11 cellular contexts compared by ENCODE assay signal in the genomic region with DNA sequence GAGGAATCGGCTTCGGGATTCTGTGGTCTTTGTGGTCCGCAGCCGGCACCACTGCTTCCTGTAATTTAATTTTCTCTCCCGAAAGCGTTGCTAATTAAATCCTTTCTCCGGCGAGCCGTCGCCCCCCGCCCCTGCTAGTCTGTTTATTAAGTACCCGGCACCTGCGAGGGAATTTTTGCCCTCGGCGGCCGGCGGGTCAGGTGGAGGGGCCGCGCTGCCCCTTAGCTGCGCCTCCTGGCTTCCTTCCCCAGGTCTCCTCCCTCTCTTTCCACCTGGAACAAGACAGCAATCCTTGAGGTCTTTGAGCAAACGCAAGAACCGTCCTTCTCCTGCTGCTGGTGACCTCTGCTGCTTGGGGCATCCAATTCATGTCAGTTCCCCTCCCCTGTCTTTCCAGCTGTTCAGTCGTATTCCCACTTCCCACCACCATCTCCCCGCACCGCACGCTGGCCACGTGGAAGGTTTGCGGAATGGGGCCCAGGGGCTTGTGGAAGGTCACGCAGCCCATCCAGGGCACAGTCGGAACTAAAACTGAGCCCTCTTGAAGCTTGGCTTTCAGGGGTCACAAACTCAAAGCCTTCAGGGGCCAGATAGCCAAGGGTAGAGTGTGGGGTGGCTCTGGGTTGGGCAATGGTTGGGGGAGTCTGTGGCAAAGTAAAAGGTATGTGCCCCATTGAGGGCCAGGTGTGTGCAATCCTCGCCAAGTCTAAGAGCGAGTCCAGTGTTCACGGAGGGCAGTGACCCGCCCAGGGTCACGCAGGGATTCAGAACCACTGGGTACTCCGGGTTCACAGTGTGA. TPM values are rescaled to one million over a fixed set of nuclear protein-coding genes. Genes with fewer than 3 reads are reported as not detected.
DNase-seq lines count a peak whose midpoint lies in the region; ATAC-seq and TF ChIP-seq lines count a peak whose summit lies in the region.
"Had no signal": no experiment of that assay in that cellular context is flagged by ENCODE, and none has a peak within 500 bp of the region (broad histone marks: within the 10 kb centered on the region; RNA-seq: fewer than 3 reads in every experiment).

No MANE protein-coding gene starts in this region.

- H3K27me3 Mint-ChIP-seq in activated CD4-positive, alpha-beta T cell treated with anti-CD3 and anti-CD28 coated beads for 36 hours, result peaks cover 9% of the 10 kb centered on the region
- peaks cover 15% of the 10 kb centered on the region for H3K27me3 Mint-ChIP-seq in activated naive CD8-positive, alpha-beta T cell

- peaks cover 32% of the 10 kb centered on the region for H3K4me1 Mint-ChIP-seq in activated CD4-positive, alpha-beta T cell treated with anti-CD3 and anti-CD28 coated beads for 36 hours
- peaks cover 21% of the 10 kb centered on the region for H3K4me1 Mint-ChIP-seq in activated naive CD8-positive, alpha-beta T cell (ENCODE audit: low read depth)

- POLR2A ChIA-PET in activated CD4-positive, alpha-beta T cell treated with anti-CD3 and anti-CD28 coated beads for 36 hours (lab: Charles Lee), result no interaction called here

- no peak for TF ChIP-seq CTCF in GM13976 (IDR thresholded peaks at IDR 0.05; ENCODE audit: borderline replicate concordance, control extremely low read depth, extremely low read depth, insufficient read depth, missing control alignments)

- intact Hi-C loops in activated CD4-positive, alpha-beta T cell treated with anti-CD3 and anti-CD28 coated beads for 36 hours (cut with DNase I, micrococcal nuclease), result loop anchor here (1.0 to 2.0 kb wide), 3 partner anchors 27 to 55 kb away; a partner anchor contains a TSS

- CTCF ChIA-PET in activated CD4-positive, alpha-beta T cell treated with anti-CD3 and anti-CD28 coated beads for 36 hours (lab: Charles Lee), result interaction anchor here (0.6 to 7.5 kb wide), 10 partner anchors 10 to 320 kb away, joined by 3 to 46 read pairs (median 4); no protein-coding TSS in a partner anchor

- H3K27ac Mint-ChIP-seq in activated CD4-positive, alpha-beta T cell treated with anti-CD3 and anti-CD28 coated beads for 36 hours, result no peak overlapping the region
- H3K27ac Mint-ChIP-seq in activated naive CD8-positive, alpha-beta T cell, result no peak overlapping the region

- peak overlapping the region; percentile 50 for H3K4me3 Mint-ChIP-seq in activated CD4-positive, alpha-beta T cell treated with anti-CD3 and anti-CD28 coated beads for 36 hours
- peak overlapping the region; percentile 78 for H3K4me3 Mint-ChIP-seq in activated naive CD8-positive, alpha-beta T cell

- no peaks in the 10 kb centered on the region for H3K9me3 Mint-ChIP-seq in activated CD4-positive, alpha-beta T cell treated with anti-CD3 and anti-CD28 coated beads for 36 hours (ENCODE audit: low read depth)
- H3K9me3 Mint-ChIP-seq in activated naive CD8-positive, alpha-beta T cell (ENCODE audit: low read depth), result no peaks in the 10 kb centered on the region

- no peak for DNase-seq in activated CD4-positive, alpha-beta T cell treated with anti-CD3 and anti-CD28 coated beads for 36 hours
- DNase-seq in activated CD4-positive, alpha-beta T cell treated with anti-CD3 and anti-CD28 coated beads, Interleukin-2, amount 50 U/mL, for 4 hours, result no peak
- DNase-seq in left lobe of liver (ENCODE audit: low spot score), result no peak
- no peak for DNase-seq in GF-D8 (lab: John Stamatoyannopoulos, UW)
- DNase-seq in AG20443 (ENCODE audit: low spot score), result no peak
- no peak for DNase-seq in GM13976 (ENCODE audit: low spot score)

- H3K36me3 Mint-ChIP-seq in activated CD4-positive, alpha-beta T cell treated with anti-CD3 and anti-CD28 coated beads for 36 hours (ENCODE audit: low read depth), result peaks cover 5% of the 10 kb centered on the region
- H3K36me3 Mint-ChIP-seq in activated naive CD8-positive, alpha-beta T cell, result peaks cover 9% of the 10 kb centered on the region

- no peak for ATAC-seq in activated CD4-positive, alpha-beta T cell treated with anti-CD3 and anti-CD28 coated beads for 36 hours
- ATAC-seq in left lobe of liver, result peak; percentile 54

- in situ Hi-C loops in GM13976 (cut with MboI; ENCODE audit: low sequenced_read_pairs, unreplicated experiment), result no loop called here

- peak overlapping the region; percentile 50 for H3K27ac ChIP-seq in temporal lobe (ENCODE audit: low read depth, low read length)
- H3K27ac ChIP-seq: C4-2B had no signal

RNA-seq across cellular contexts. Expression of a gene that starts 16.1 kb away (rescaled TPM):
- total RNA-seq in activated CD4-positive, alpha-beta T cell treated with anti-CD3 and anti-CD28 coated beads for 36 hours, result not detected
- total RNA-seq in left lobe of liver (not detected), temporal lobe (9.8 TPM)
- total RNA-seq: liver, subcutaneous adipose tissue had no signal

RNA-seq across cellular contexts. Expression of a gene that starts 27.4 kb away (rescaled TPM):
- 1 to 10 TPM; 8.6 to 10.0 TPM for total RNA-seq in activated CD4-positive, alpha-beta T cell treated with anti-CD3 and anti-CD28 coated beads for 36 hours
- total RNA-seq in left lobe of liver (11.8 TPM), temporal lobe (34.9 TPM)

RNA-seq across cellular contexts. Expression of a gene that starts 56.1 kb away (rescaled TPM):
- 1 to 10 TPM; 1.1 to 1.4 TPM for total RNA-seq in activated CD4-positive, alpha-beta T cell treated with anti-CD3 and anti-CD28 coated beads for 36 hours
- 0.35 TPM for total RNA-seq in left lobe of liver
- 11.1 TPM for total RNA-seq in temporal lobe

Comparison
In these comparisons a context has a peak if more than half of its experiments do, and no peak if none do; other contexts are left out.
1. RNA of a gene that starts 16.1 kb away (total RNA-seq): 9.8 TPM in temporal lobe (single experiment); not detected in activated CD4-positive, alpha-beta T cell treated with anti-CD3 and anti-CD28 coated beads for 36 hours and not detected in left lobe of liver (single experiment); every median in the first group is over 10 times any median in the second.